ENCODE assay signal across 8 cellular contexts in the genomic region with DNA sequence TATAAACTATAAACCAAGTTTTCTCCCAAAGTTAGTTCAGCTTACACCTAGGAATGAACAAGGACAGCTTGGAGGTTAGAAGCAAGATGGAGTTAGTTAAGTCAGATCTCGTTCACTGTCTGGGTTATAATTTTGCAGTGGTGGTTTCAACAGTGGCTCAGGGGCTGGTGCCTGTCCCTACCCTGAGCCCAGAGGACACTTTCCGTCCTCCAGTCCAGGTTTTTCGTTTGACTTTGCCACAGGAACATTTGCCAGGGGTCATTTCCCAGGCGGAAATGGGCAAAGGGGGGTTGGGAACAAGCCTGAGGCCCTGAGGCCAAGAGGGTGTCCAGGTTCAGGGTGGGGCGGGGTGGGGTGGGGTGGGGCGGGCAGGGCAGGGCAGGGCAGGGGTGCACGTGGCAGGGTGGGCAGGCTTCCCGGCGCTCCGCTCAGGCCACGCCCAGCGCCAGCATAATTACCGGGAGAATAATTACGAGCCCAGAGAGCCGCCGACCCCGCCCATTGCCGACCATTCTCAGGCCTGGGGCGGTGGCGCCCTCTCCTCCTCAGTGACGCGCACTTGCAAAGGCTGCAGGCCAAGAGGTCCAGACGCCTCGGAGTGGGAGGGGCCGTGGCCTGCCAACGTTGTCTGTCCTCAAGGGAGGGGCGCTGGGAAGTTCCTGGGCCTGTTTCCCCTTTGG.
A peak's percentile ranks its signal among the peaks of the same experiment; 100 is the strongest.
DNase-seq lines count a peak whose midpoint lies in the region; ATAC-seq and TF ChIP-seq lines count a peak whose summit lies in the region.

No MANE protein-coding gene starts in this region.

- DNase-seq in GM23248 (peak; percentile 92), NCI-H526 (lab: John Stamatoyannopoulos, UW) (peak; percentile 74 to 92), colonic mucosa (peak; percentile 97), left lung (peak; percentile 94 to 95)

- H3K36me3 ChIP-seq in GM23248 (ENCODE audit: low read depth) (no peaks in the 10 kb centered on the region), colonic mucosa (no peaks in the 10 kb centered on the region), left lung (no peaks in the 10 kb centered on the region), thymus (ENCODE audit: control insufficient read depth, insufficient read depth) (no peaks in the 10 kb centered on the region)

- in situ Hi-C loops in GM23248 (cut with MboI) = no loop called here

- H3K9ac ChIP-seq in GM23248 (peak overlapping the region; percentile 74), colonic mucosa (ENCODE audit: low read depth in 2 of 2, low read length in 2 of 2) (peak overlapping the region in 1 of 2 donors; percentile 30)

- peak overlapping the region; percentile 40 for H3K4me2 ChIP-seq in GM23248 (ENCODE audit: unreplicated experiment)

- H2AFZ ChIP-seq in GM23248 = peak overlapping the region; percentile 76

- intact Hi-C loops in colonic mucosa (cut with DNase I) (no loop called here), left lung (cut with DNase I) (no loop called here)

- H3K27me3 ChIP-seq in GM23248 (replicated peaks; ENCODE audit: insufficient read depth) (no peaks in the 10 kb centered on the region), colonic mucosa (no peaks in the 10 kb centered on the region), left lung (peaks cover 0 to 20% of the 10 kb centered on the region in 2 donors), thymus (ENCODE audit: control insufficient read depth, insufficient read depth) (no peaks in the 10 kb centered on the region)

- WGBS in GM23248 (ENCODE audit: low coverage in 1 of 2, low lambda C conversion rate in 2 of 2, missing lambda C conversion rate in 2 of 2), 2 experiments = 0 to 1% methylated on average over 18 to 27 of the region's 27 CpGs
- 66% methylated on average over 27 of the region's 27 CpGs for WGBS in thymus

- H3K4me1 ChIP-seq in GM23248 (ENCODE audit: insufficient read depth) (peaks cover 32% of the 10 kb centered on the region), colonic mucosa (peaks cover 15% of the 10 kb centered on the region), left lung (peaks cover 23 to 39% of the 10 kb centered on the region in 2 donors), thymus (ENCODE audit: control insufficient read depth, insufficient read depth, low read length) (peaks cover 13% of the 10 kb centered on the region)

- H3K9me2 ChIP-seq in GM23248 (ENCODE audit: insufficient read depth) = no peaks in the 10 kb centered on the region

- ATAC-seq in left lung = peak; percentile 86
- ATAC-seq in GM19467 (IDR thresholded peaks at IDR 0.05; ENCODE audit: unreplicated experiment) = no peak
- ATAC-seq in HG03460 (IDR thresholded peaks at IDR 0.05; ENCODE audit: unreplicated experiment) = no peak
- ATAC-seq in HG03159 (IDR thresholded peaks at IDR 0.05; ENCODE audit: unreplicated experiment) = no peak

- H3F3A ChIP-seq in GM23248 (ENCODE audit: insufficient read depth) = peaks cover 28% of the 10 kb centered on the region

- no peak overlapping the region for H3K4me3 ChIP-seq in GM23248
- H3K4me3 ChIP-seq in colonic mucosa = no peak overlapping the region
- no peak overlapping the region for H3K4me3 ChIP-seq in left lung
- no peak overlapping the region for H3K4me3 ChIP-seq in thymus (ENCODE audit: low read length)

- H3K79me2 ChIP-seq in GM23248 (ENCODE audit: insufficient read depth) = no peaks in the 10 kb centered on the region

- H3K9me3 ChIP-seq in GM23248 (ENCODE audit: low read depth) (no peaks in the 10 kb centered on the region), colonic mucosa (no peaks in the 10 kb centered on the region), left lung (no peaks in the 10 kb centered on the region), thymus (ENCODE audit: control insufficient read depth) (no peaks in the 10 kb centered on the region)

- TF ChIP-seq CTCF in colonic mucosa (IDR thresholded peaks at IDR 0.05) (no peak), left lung (IDR thresholded peaks at IDR 0.05) (no peak)

- peak overlapping the region; percentile 91 for H3K27ac ChIP-seq in GM23248
- peak overlapping the region; percentile 56 for H3K27ac ChIP-seq in colonic mucosa
- H3K27ac ChIP-seq in left lung = peak overlapping the region; percentile 4 to 69
- H3K27ac ChIP-seq in thymus (ENCODE audit: low read depth) = peak overlapping the region; percentile 4

- no peaks in the 10 kb centered on the region for H4K20me1 ChIP-seq in GM23248 (ENCODE audit: insufficient read depth)

Comparison
In these comparisons a context has a peak if more than half of its experiments do, and no peak if none do; other contexts are left out.
1. H3K27ac ChIP-seq: peak in every context shown above with its lines; median percentile 91 in GM23248; 56 in colonic mucosa; 36 in left lung; 4 in thymus.